Comparison of ENCODE assay signal across 1 cellular context in the genomic region with DNA sequence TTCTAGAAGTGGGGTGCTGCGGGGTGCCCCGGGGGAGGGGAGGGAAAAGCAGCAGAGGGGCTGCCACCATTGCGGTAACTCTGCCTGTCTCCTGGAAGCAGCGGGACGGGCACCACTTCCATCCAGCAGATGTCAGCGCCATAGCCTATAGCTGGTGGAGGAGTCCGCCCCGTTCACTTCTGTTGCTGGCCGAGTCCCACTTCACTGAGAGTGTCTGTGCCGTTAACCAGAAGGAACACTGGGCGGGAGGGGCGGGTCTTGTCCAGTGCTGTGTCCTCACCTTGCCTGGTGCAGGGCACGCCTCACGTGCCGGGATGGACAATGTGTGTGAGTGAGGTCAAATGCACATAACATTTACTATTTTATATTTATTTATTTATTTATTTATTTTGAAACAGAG.
TF ChIP-seq lines count a peak whose summit lies in the region.

No MANE protein-coding gene starts in this region.

TF ChIP-seq in WTC11, 78 proteins besides CTCF, POLR2A, EP300 and RAD21 (continued from another document):
- TF ChIP-seq ZBTB43 (CRISPR knock-in tag; IDR thresholded peaks at IDR 0.05) (no peak), ZNF423 (CRISPR knock-in tag; IDR thresholded peaks at IDR 0.05) (no peak), SMAD3 (CRISPR knock-in tag; IDR thresholded peaks at IDR 0.05; ENCODE audit: borderline replicate concordance) (no peak), SMAD4 (CRISPR knock-in tag; IDR thresholded peaks at IDR 0.05) (no peak), NR1H2 (CRISPR knock-in tag; IDR thresholded peaks at IDR 0.05) (no peak), FOXJ3 (CRISPR knock-in tag; IDR thresholded peaks at IDR 0.05; ENCODE audit: borderline replicate concordance) (no peak), JAZF1 (CRISPR knock-in tag; IDR thresholded peaks at IDR 0.05) (no peak), ETV6 (CRISPR knock-in tag; IDR thresholded peaks at IDR 0.05) (no peak), ZNF281 (CRISPR knock-in tag; IDR thresholded peaks at IDR 0.05) (no peak)
